ENCODE assay signal across 25 cellular contexts in genomic region chr9:138118601-138119071, GRCh38.
"Had no signal": no experiment of that assay in that cellular context is flagged by ENCODE, and none has a peak within 500 bp of the region (broad histone marks: within the 10 kb centered on the region; RNA-seq: fewer than 3 reads in every experiment).

No MANE protein-coding gene starts in this region.

- DNase-seq: activated CD4-positive, alpha-beta T cell treated with anti-CD3 and anti-CD28 coated beads for 36 hours; activated CD4-positive, alpha-beta T cell treated with anti-CD3 and anti-CD28 coated beads, Interleukin-2, amount 50 U/mL, for 4 hours; activated CD8-positive, alpha-beta memory T cell treated with anti-CD3 and anti-CD28 coated beads, Interleukin-2, amount 50 U/mL, for 48 hours; activated naive CD4-positive, alpha-beta T cell treated with anti-CD3 and anti-CD28 coated beads, Interleukin-2, amount 50 U/mL, for 16 hours; activated naive CD8-positive, alpha-beta T cell treated with anti-CD3 and anti-CD28 coated beads, Interleukin-2, amount 50 U/mL, for 24 hours; activated T-cell treated with anti-CD3 and anti-CD28 coated beads, Interleukin-2, amount 50 U/mL, for 4 hours; anterior cingulate cortex; body of pancreas; effector memory CD4-positive, alpha-beta T cell; foreskin melanocyte; glutamatergic neuron; hippocampal formation; left cardiac atrium; naive thymus-derived CD8-positive, alpha-beta T cell; ovary; psoas muscle; stimulated activated CD4-positive, alpha-beta T cell treated with anti-CD3 and anti-CD28 coated beads, Interleukin-4, amount 100 ng/mL, for 24 hours; stimulated activated naive CD4-positive, alpha-beta T cell treated with Interleukin-2 at 50 U/mL for 16 hours; T1000 had no signal

- ATAC-seq: activated CD4-positive, alpha-beta T cell treated with anti-CD3 and anti-CD28 coated beads for 36 hours; activated naive CD8-positive, alpha-beta T cell treated with anti-CD3 and anti-CD28 coated beads, Interleukin-2, amount 50 U/mL, for 24 hours; activated T-cell treated with anti-CD3 and anti-CD28 coated beads, Interleukin-2, amount 50 U/mL, for 4 hours; body of pancreas; esophagus mucosa; left cardiac atrium; naive thymus-derived CD8-positive, alpha-beta T cell; psoas muscle; WTC11 had no signal

- H3K4me3 ChIP-seq: body of pancreas, cardiac muscle cell, lung, ovary, psoas muscle, right atrium auricular region, tibial artery had no signal
